In the genomic region with DNA sequence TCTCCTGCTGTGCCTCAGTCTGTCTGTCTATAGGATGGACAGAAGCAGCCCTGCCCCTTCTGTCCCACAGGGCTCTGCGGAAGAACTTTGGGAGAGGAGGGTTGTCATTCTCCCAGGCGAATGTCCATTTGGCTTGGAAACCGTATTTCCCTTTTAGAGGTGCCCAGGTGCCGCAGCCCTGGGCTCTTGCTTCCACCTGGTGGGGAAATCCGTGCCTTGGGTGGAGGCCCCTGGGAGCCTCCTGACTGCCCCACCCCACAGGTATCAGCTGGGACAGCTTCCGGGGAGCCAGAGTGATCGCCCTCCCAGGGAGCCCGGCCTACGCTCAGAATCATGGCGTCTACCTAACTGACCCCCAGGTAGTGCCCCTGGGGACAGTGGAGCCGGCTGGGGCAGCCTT, we compare ENCODE assay signal across 23 cellular contexts. TPM values are rescaled to one million over a fixed set of nuclear protein-coding genes. Genes with fewer than 3 reads are reported as not detected.
DNase-seq lines count a peak whose midpoint lies in the region; TF ChIP-seq lines count a peak whose summit lies in the region.
"Had no signal": no experiment of that assay in that cellular context is flagged by ENCODE, and none has a peak within 500 bp of the region (broad histone marks: within the 10 kb centered on the region; RNA-seq: fewer than 3 reads in every experiment).

No MANE protein-coding gene starts in this region.

- H3K9me3 ChIP-seq in skeletal muscle tissue (ENCODE audit: control insufficient read depth in 3 of 3, low read length in 3 of 3) = no peaks in the 10 kb centered on the region

- H3K27ac Mint-ChIP-seq in activated CD4-positive, alpha-beta T cell treated with anti-CD3 and anti-CD28 coated beads, Interleukin-2, amount 10 ng/mL, durations not matched to agents 24 days and 14 days = no peak overlapping the region
- H3K27ac Mint-ChIP-seq: activated naive CD4-positive, alpha-beta T cell treated with anti-CD3 and anti-CD28 coated beads for 36 hours; IgD-negative memory B cell had no signal

- H3K9me3 Mint-ChIP-seq in activated CD4-positive, alpha-beta T cell treated with anti-CD3 and anti-CD28 coated beads, Interleukin-2, amount 10 ng/mL, durations not matched to agents 24 days and 14 days = no peaks in the 10 kb centered on the region
- H3K9me3 Mint-ChIP-seq: activated naive CD4-positive, alpha-beta T cell treated with anti-CD3 and anti-CD28 coated beads for 36 hours; activated T-cell treated with anti-CD3 and anti-CD28 coated beads, Interleukin-2, amount 50 U/mL, for 4 hours; IgD-negative memory B cell had no signal

- no peaks in the 10 kb centered on the region for H3K4me1 Mint-ChIP-seq in activated CD4-positive, alpha-beta T cell treated with anti-CD3 and anti-CD28 coated beads, Interleukin-2, amount 10 ng/mL, durations not matched to agents 24 days and 14 days
- H3K4me1 Mint-ChIP-seq: IgD-negative memory B cell had no signal

- peak overlapping the region in 1 of 3 donors; percentile 74 for H3K9ac ChIP-seq in skeletal muscle tissue (ENCODE audit: low read depth in 1 of 3, low read length in 3 of 3)

- intact Hi-C loops in activated CD4-positive, alpha-beta T cell treated with anti-CD3 and anti-CD28 coated beads, Interleukin-2, amount 10 ng/mL, durations not matched to agents 24 days and 14 days (cut with micrococcal nuclease) = no loop called here

- H3K4me3 Mint-ChIP-seq in activated CD4-positive, alpha-beta T cell treated with anti-CD3 and anti-CD28 coated beads, Interleukin-2, amount 10 ng/mL, durations not matched to agents 24 days and 14 days = no peak overlapping the region
- H3K4me3 Mint-ChIP-seq: activated naive CD4-positive, alpha-beta T cell treated with anti-CD3 and anti-CD28 coated beads for 36 hours; activated T-cell treated with anti-CD3 and anti-CD28 coated beads, Interleukin-2, amount 50 U/mL, for 4 hours; IgD-negative memory B cell had no signal

- peaks cover 4% of the 10 kb centered on the region for H3K36me3 Mint-ChIP-seq in activated CD4-positive, alpha-beta T cell treated with anti-CD3 and anti-CD28 coated beads, Interleukin-2, amount 10 ng/mL, durations not matched to agents 24 days and 14 days (ENCODE audit: low read depth)
- H3K36me3 Mint-ChIP-seq: IgD-negative memory B cell had no signal

- H3K4me1 ChIP-seq in skeletal muscle tissue (ENCODE audit: control insufficient read depth in 3 of 3, insufficient read depth in 3 of 3, low read length in 3 of 3) = peaks cover 9 to 23% (median 21%) of the 10 kb centered on the region in 3 donors

- no peaks in the 10 kb centered on the region for H3K27me3 Mint-ChIP-seq in activated CD4-positive, alpha-beta T cell treated with anti-CD3 and anti-CD28 coated beads, Interleukin-2, amount 10 ng/mL, durations not matched to agents 24 days and 14 days
- H3K27me3 Mint-ChIP-seq: IgD-negative memory B cell had no signal

- TF ChIP-seq CTCF in choroid plexus epithelial cell (conservative IDR thresholded peaks at IDR 0.05; ENCODE audit: low read depth, low read length) = peak; percentile 12

- H3K27me3 ChIP-seq in skeletal muscle tissue (ENCODE audit: control insufficient read depth in 3 of 3, insufficient read depth in 3 of 3, low read length in 3 of 3) = no peaks in the 10 kb centered on the region
- H3K27me3 ChIP-seq: dorsolateral prefrontal cortex had no signal

- DNase-seq in HT-29 (ENCODE audit: low spot score) (peak; percentile 30), choroid plexus epithelial cell (ENCODE audit: low read depth) (no peak), Kasumi-1 (lab: John Stamatoyannopoulos, UW) (no peak)
- DNase-seq in activated CD4-positive, CD25-positive, alpha-beta regulatory T cell (lab: John Stamatoyannopoulos, UW) = no peak
- no peak for DNase-seq in activated CD4-positive, alpha-beta T cell treated with anti-CD3 and anti-CD28 coated beads, Interleukin-2, amount 10 ng/mL, durations not matched to agents 24 days and 14 days
- DNase-seq: activated naive CD4-positive, alpha-beta T cell treated with anti-CD3 and anti-CD28 coated beads for 36 hours; activated T-cell treated with anti-CD3 and anti-CD28 coated beads, Interleukin-2, amount 50 U/mL, for 4 hours; AML-193; caudate nucleus; dorsolateral prefrontal cortex; erythroblast; kidney; mammary epithelial cell; NCI-H146; NCI-H2171 treated with DMSO at 0.1 percent for 48 hours; NCI-H526 treated with DMSO at 0.1 percent for 48 hours; right cardiac atrium; stimulated activated CD4-positive, alpha-beta T cell treated with anti-CD3 and anti-CD28 coated beads, Interleukin-15, amount 100 ng/mL, for 24 hours; substantia nigra; T-helper 9 cell had no signal

- peaks cover 23 to 33% (median 26%) of the 10 kb centered on the region in 3 donors for H3K36me3 ChIP-seq in skeletal muscle tissue (ENCODE audit: control insufficient read depth in 3 of 3, insufficient read depth in 3 of 3, low read length in 3 of 3)

- H3K27ac ChIP-seq in skeletal muscle tissue (ENCODE audit: low read depth, low read length) = peak overlapping the region; percentile 13
- H3K27ac ChIP-seq: dorsolateral prefrontal cortex, HL-60 had no signal

- no peak overlapping the region for H3K4me3 ChIP-seq in choroid plexus epithelial cell (ENCODE audit: low read depth, low read length)
- H3K4me3 ChIP-seq in skeletal muscle tissue (ENCODE audit: low read length in 3 of 3) = no peak overlapping the region
- H3K4me3 ChIP-seq: dorsolateral prefrontal cortex had no signal

RNA-seq across cellular contexts. Expression of a gene that starts 12.7 kb away (rescaled TPM):
- total RNA-seq in HT-29 (2014; rRNA removed; shearing (Covaris generic)) = 21.4 and 25.6 TPM in 2 replicates
- total RNA-seq in skeletal muscle tissue = 6.8 TPM
- 19.6 and 24.4 TPM in 2 replicates for total RNA-seq in activated CD4-positive, alpha-beta T cell treated with anti-CD3 and anti-CD28 coated beads, Interleukin-2, amount 10 ng/mL, durations not matched to agents 24 days and 14 days

RNA-seq across cellular contexts. Expression of a gene that starts 28.2 kb away (rescaled TPM):
- 54.7 and 84.7 TPM in 2 replicates for total RNA-seq in HT-29 (2014; rRNA removed; shearing (Covaris generic))
- 24.5 TPM for total RNA-seq in skeletal muscle tissue
- total RNA-seq in activated CD4-positive, alpha-beta T cell treated with anti-CD3 and anti-CD28 coated beads, Interleukin-2, amount 10 ng/mL, durations not matched to agents 24 days and 14 days = 27.9 and 37.0 TPM in 2 replicates

RNA-seq across cellular contexts. Expression of a gene that starts 56.2 kb away (rescaled TPM):
- total RNA-seq in HT-29 (2014; rRNA removed; shearing (Covaris generic)) = 61.7 and 76.6 TPM in 2 replicates
- total RNA-seq in skeletal muscle tissue = 66.8 TPM
- 38.3 and 42.1 TPM in 2 replicates for total RNA-seq in activated CD4-positive, alpha-beta T cell treated with anti-CD3 and anti-CD28 coated beads, Interleukin-2, amount 10 ng/mL, durations not matched to agents 24 days and 14 days

RNA-seq across cellular contexts. Expression of a gene that starts 56.5 kb away (rescaled TPM):
- total RNA-seq in HT-29 (2014; rRNA removed; shearing (Covaris generic)) = 144 and 153 TPM in 2 replicates
- total RNA-seq in skeletal muscle tissue = 83.5 TPM
- total RNA-seq in activated CD4-positive, alpha-beta T cell treated with anti-CD3 and anti-CD28 coated beads, Interleukin-2, amount 10 ng/mL, durations not matched to agents 24 days and 14 days = 621 and 622 TPM in 2 replicates
